In the genomic region with DNA sequence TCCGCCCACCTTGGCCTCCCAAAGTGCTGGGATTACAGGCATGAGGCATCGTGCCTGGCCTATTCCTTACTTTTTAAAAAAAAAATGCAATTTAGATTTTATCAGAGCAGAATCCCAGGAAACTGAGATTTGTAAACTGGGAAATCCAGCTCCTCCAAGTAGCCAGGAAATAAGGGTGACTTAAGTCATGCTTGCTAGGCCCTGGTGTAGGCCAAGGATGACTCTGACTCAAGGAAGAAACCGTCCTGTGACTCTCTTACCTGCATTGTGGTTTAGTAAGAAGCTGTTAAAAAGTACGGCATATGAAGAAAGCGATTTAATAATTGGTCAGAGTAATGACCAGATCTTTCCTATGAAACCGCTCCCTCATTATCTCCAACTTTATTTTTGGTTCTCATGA, we compare ENCODE assay signal across 21 cellular contexts. TPM values are rescaled to one million over a fixed set of nuclear protein-coding genes. Genes with fewer than 3 reads are reported as not detected.
DNase-seq lines count a peak whose midpoint lies in the region; ATAC-seq and TF ChIP-seq lines count a peak whose summit lies in the region.
"Had no signal": no experiment of that assay in that cellular context is flagged by ENCODE, and none has a peak within 500 bp of the region (broad histone marks: within the 10 kb centered on the region; RNA-seq: fewer than 3 reads in every experiment).

No MANE protein-coding gene starts in this region.

- DNase-seq in SK-N-SH (no peak), osteocyte (ENCODE audit: extremely low spot score, unreplicated experiment) (no peak), H4 (ENCODE audit: low spot score) (no peak), COLO668 (lab: John Stamatoyannopoulos, UW; ENCODE audit: unreplicated experiment) (no peak)
- DNase-seq: AML-193; CD8-positive, alpha-beta T cell; DMS53; GF-D8; HCEC 1CT; IMR-90; NCI-H1105 treated with DMSO at 0.1 percent for 48 hours; NCI-H2029 treated with DMSO at 0.1 percent for 48 hours; NCI-H82; OCI-M1; SHP77 had no signal

- H3K36me3 Mint-ChIP-seq in osteocyte (ENCODE audit: unreplicated experiment): peaks cover 15% of the 10 kb centered on the region

- no peak overlapping the region for H3K4me2 ChIP-seq in SK-N-SH
- H3K4me2 ChIP-seq: KMS-11 had no signal

- no peak overlapping the region for H3K4me3 Mint-ChIP-seq in osteocyte (ENCODE audit: unreplicated experiment)
- H3K4me3 Mint-ChIP-seq: CD8-positive, alpha-beta T cell had no signal

- H3K27ac ChIP-seq in SK-N-SH (ENCODE audit: low read depth in 2 of 2, low read length in 1 of 2) (peak overlapping the region; percentile 13 to 61; a peak in 3 of 4 replicates), HUES6 (ENCODE audit: low read depth, low read length) (0 out of 2 replicates have a peak overlapping the region, but pooled peaks have one; percentile 0), ectodermal cell (ENCODE audit: insufficient read depth, low read depth, low read length, poor library complexity, severe bottlenecking) (peak overlapping the region; percentile 54)
- H3K27ac ChIP-seq: 22Rv1, KMS-11 had no signal

- H3K4me1 Mint-ChIP-seq in osteocyte (ENCODE audit: unreplicated experiment): peaks cover 63% of the 10 kb centered on the region

- peak overlapping the region; percentile 56 for H3K27ac Mint-ChIP-seq in osteocyte (ENCODE audit: unreplicated experiment)
- H3K27ac Mint-ChIP-seq: CD8-positive, alpha-beta T cell had no signal

- no peak overlapping the region for H2AFZ ChIP-seq in SK-N-SH (ENCODE audit: low read depth)

- CTCF ChIA-PET in SK-N-SH (lab: Yijun Ruan, JAX): no interaction called here

- TF ChIP-seq CTCF in SK-N-SH (IDR thresholded peaks at IDR 0.05): no peak
- no peak for TF ChIP-seq CTCF in osteocyte (IDR thresholded peaks at IDR 0.05)

- no peak overlapping the region for H3K4me3 ChIP-seq in SK-N-SH (ENCODE audit: low read depth in 2 of 2, low read length in 1 of 2)
- H3K4me3 ChIP-seq in HUES6 (ENCODE audit: low read depth, low read length): no peak overlapping the region
- H3K4me3 ChIP-seq in ectodermal cell (ENCODE audit: insufficient read depth, low read depth, low read length): no peak overlapping the region

- no peaks in the 10 kb centered on the region for H3K27me3 ChIP-seq in SK-N-SH (ENCODE audit: insufficient read depth)
- H3K27me3 ChIP-seq in HUES6 (ENCODE audit: control insufficient read depth, insufficient read depth, low read length): no peaks in the 10 kb centered on the region
- H3K27me3 ChIP-seq in ectodermal cell (ENCODE audit: control insufficient read depth, insufficient read depth, low read length, poor library complexity, severe bottlenecking): no peaks in the 10 kb centered on the region

- H3F3A ChIP-seq in SK-N-SH (replicated peaks; ENCODE audit: insufficient read depth): peaks cover 25% of the 10 kb centered on the region

- peaks cover 74% of the 10 kb centered on the region for H4K20me1 ChIP-seq in SK-N-SH (ENCODE audit: insufficient read depth)

- WGBS in SK-N-SH (ENCODE audit: low lambda C conversion rate): 89% methylated on average over 6 of the region's 6 CpGs
- 92 to 96% methylated on average over 6 of the region's 6 CpGs for WGBS in ectodermal cell, 2 experiments

- H3K9me3 Mint-ChIP-seq in osteocyte (ENCODE audit: unreplicated experiment): no peaks in the 10 kb centered on the region
- H3K9me3 Mint-ChIP-seq: CD8-positive, alpha-beta T cell had no signal

- no peaks in the 10 kb centered on the region for H3K9me3 ChIP-seq in SK-N-SH
- H3K9me3 ChIP-seq in HUES6 (ENCODE audit: control insufficient read depth, insufficient read depth, low read depth, low read length): no peaks in the 10 kb centered on the region
- H3K9me3 ChIP-seq in ectodermal cell (ENCODE audit: control insufficient read depth, low read length): no peaks in the 10 kb centered on the region

- TF ChIP-seq EP300 in SK-N-SH (IDR thresholded peaks at IDR 0.05; ENCODE audit: borderline replicate concordance in 1 of 2, low read depth in 1 of 2, low read length in 1 of 2): no peak

- no peak for ATAC-seq in SK-N-SH treated with all-trans-retinoic acid at 6 μM for 48 hours
- ATAC-seq in HG02759 (IDR thresholded peaks at IDR 0.05; ENCODE audit: unreplicated experiment): no peak
- ATAC-seq: CD8-positive, alpha-beta T cell had no signal

- POLR2A ChIA-PET in SK-N-SH (lab: Yijun Ruan, JAX): no interaction called here

- H3K36me3 ChIP-seq in SK-N-SH (replicated peaks in 1 of 2; ENCODE audit: control insufficient read depth in 1 of 2, insufficient read depth in 2 of 2, low read length in 1 of 2): peaks cover 5 to 23% of the 10 kb centered on the region in 2 experiments
- peaks cover 28% of the 10 kb centered on the region for H3K36me3 ChIP-seq in HUES6 (ENCODE audit: control insufficient read depth, insufficient read depth, low read length)
- no peaks in the 10 kb centered on the region for H3K36me3 ChIP-seq in ectodermal cell (ENCODE audit: control insufficient read depth, insufficient read depth, low read length)

- no peak for TF ChIP-seq RAD21 in SK-N-SH (IDR thresholded peaks at IDR 0.05; ENCODE audit: low read length)

- H3K9ac ChIP-seq in SK-N-SH: no peak overlapping the region
- H3K9ac ChIP-seq in HUES6 (ENCODE audit: low read length): no peak overlapping the region
- H3K9ac ChIP-seq: KMS-11 had no signal

- peaks cover 100% of the 10 kb centered on the region for H3K79me2 ChIP-seq in SK-N-SH (ENCODE audit: insufficient read depth)

- peaks cover 23 to 44% of the 10 kb centered on the region in 2 experiments; a peak in 3 of 4 replicates for H3K4me1 ChIP-seq in SK-N-SH (ENCODE audit: control insufficient read depth in 1 of 2, insufficient read depth in 2 of 2, low read depth in 1 of 2, low read length in 1 of 2)
- peaks cover 53% of the 10 kb centered on the region for H3K4me1 ChIP-seq in HUES6 (ENCODE audit: control insufficient read depth, insufficient read depth, low read length)
- peaks cover 21% of the 10 kb centered on the region for H3K4me1 ChIP-seq in ectodermal cell (ENCODE audit: control insufficient read depth, insufficient read depth, low read length)

- no peaks in the 10 kb centered on the region for H3K9me2 ChIP-seq in SK-N-SH

- H3K27me3 Mint-ChIP-seq in osteocyte (ENCODE audit: unreplicated experiment): no peaks in the 10 kb centered on the region

TF ChIP-seq in SK-N-SH, 30 proteins besides CTCF, POLR2A, EP300 and RAD21:
- no peak for TF ChIP-seq MEF2A (IDR thresholded peaks at IDR 0.05; ENCODE audit: borderline replicate concordance, low read depth)
- no peak for TF ChIP-seq RXRA (IDR thresholded peaks at IDR 0.05; ENCODE audit: borderline replicate concordance, low read depth)
- TF ChIP-seq, protein P1, sequence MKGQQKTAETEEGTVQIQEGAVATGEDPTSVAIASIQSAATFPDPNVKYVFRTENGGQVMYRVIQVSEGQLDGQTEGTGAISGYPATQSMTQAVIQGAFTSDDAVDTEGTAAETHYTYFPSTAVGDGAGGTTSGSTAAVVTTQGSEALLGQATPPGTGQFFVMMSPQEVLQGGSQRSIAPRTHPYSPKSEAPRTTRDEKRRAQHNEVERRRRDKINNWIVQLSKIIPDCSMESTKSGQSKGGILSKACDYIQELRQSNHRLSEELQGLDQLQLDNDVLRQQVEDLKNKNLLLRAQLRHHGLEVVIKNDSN (IDR thresholded peaks at IDR 0.05; ENCODE audit: borderline replicate concordance, low read depth): no peak

TF ChIP-seq in SK-N-SH treated with all-trans-retinoic acid at 6 μM for 48 hours, 23 proteins besides CTCF, POLR2A, EP300 and RAD21 (continues in another document):
- TF ChIP-seq TCF4 (CRISPR knock-in tag; IDR thresholded peaks at IDR 0.05; ENCODE audit: borderline replicate concordance) (no peak), SNAI2 (CRISPR knock-in tag; IDR thresholded peaks at IDR 0.05) (no peak), ESRRG (CRISPR knock-in tag; IDR thresholded peaks at IDR 0.05) (no peak), GLIS3 (CRISPR knock-in tag; IDR thresholded peaks at IDR 0.05) (no peak), ZNF565 (CRISPR knock-in tag; conservative IDR thresholded peaks at IDR 0.05; ENCODE audit: low read depth) (no peak), ZC3H10 (CRISPR knock-in tag; IDR thresholded peaks at IDR 0.05) (no peak), ZFP3 (CRISPR knock-in tag; IDR thresholded peaks at IDR 0.05) (no peak), ARNTL (CRISPR knock-in tag; IDR thresholded peaks at IDR 0.05; ENCODE audit: borderline replicate concordance, low read depth) (no peak), PPARA (CRISPR knock-in tag; IDR thresholded peaks at IDR 0.05; ENCODE audit: borderline replicate concordance) (no peak), ZNF8 (CRISPR knock-in tag; IDR thresholded peaks at IDR 0.05) (no peak), TOX (CRISPR knock-in tag; IDR thresholded peaks at IDR 0.05; ENCODE audit: borderline replicate concordance) (no peak), OSR1 (CRISPR knock-in tag; IDR thresholded peaks at IDR 0.05) (no peak)
- TF ChIP-seq, protein P2, sequence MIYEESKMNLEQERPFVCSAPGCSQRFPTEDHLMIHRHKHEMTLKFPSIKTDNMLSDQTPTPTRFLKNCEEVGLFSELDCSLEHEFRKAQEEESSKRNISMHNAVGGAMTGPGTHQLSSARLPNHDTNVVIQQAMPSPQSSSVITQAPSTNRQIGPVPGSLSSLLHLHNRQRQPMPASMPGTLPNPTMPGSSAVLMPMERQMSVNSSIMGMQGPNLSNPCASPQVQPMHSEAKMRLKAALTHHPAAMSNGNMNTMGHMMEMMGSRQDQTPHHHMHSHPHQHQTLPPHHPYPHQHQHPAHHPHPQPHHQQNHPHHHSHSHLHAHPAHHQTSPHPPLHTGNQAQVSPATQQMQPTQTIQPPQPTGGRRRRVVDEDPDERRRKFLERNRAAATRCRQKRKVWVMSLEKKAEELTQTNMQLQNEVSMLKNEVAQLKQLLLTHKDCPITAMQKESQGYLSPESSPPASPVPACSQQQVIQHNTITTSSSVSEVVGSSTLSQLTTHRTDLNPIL (CRISPR knock-in tag; IDR thresholded peaks at IDR 0.05; ENCODE audit: low read depth): no peak

RNA-seq across cellular contexts. Expression of a gene that starts 10.2 kb away (rescaled TPM):
- 143 and 175 TPM in 2 replicates for polyA plus RNA-seq in SK-N-SH (2012; rRNA removed)
- polyA plus RNA-seq in SK-N-SH (2012; cell fraction: cytosol; rRNA removed): 87.4 and 114 TPM in 2 replicates
- polyA plus RNA-seq in SK-N-SH (2012; cell fraction: nucleus; rRNA removed): 193 and 198 TPM in 2 replicates
- polyA plus RNA-seq in ectodermal cell (2013, experiment 1 of 4): 78.3 TPM
- 84.2 TPM for polyA plus RNA-seq in ectodermal cell (2013, experiment 2 of 4)
- polyA plus RNA-seq in ectodermal cell (2013, experiment 3 of 4): 48.6 TPM
- polyA plus RNA-seq in ectodermal cell (2013, experiment 4 of 4): 51.8 TPM
- 150 and 158 TPM in 2 replicates for total RNA-seq in osteocyte
- total RNA-seq in H4 (2014; rRNA removed; shearing (Covaris generic)): 98.8 and 119 TPM in 2 replicates

Comparison
In these comparisons a context has a peak if more than half of its experiments do, and no peak if none do; other contexts are left out.
1. H3K27ac ChIP-seq: peak in every context shown above with its lines; median percentile 54 in ectodermal cell; 37 in SK-N-SH; 0 in HUES6.